ENCODE assay signal across 8 cellular contexts in genomic region chr14:68312884-68313725, GRCh38.
DNase-seq lines count a peak whose midpoint lies in the region; ATAC-seq and TF ChIP-seq lines count a peak whose summit lies in the region.

No MANE protein-coding gene starts in this region.

- no peaks in the 10 kb centered on the region for H3K36me3 ChIP-seq in Peyer's patch
- H3K36me3 ChIP-seq in Caco-2 (ENCODE audit: control insufficient read depth, insufficient read depth, low read length): 0 out of 2 replicates have a peak, but pooled peaks cover 2% of the 10 kb centered on the region

- peaks cover 0 to 10% (median 0%) of the 10 kb centered on the region in 4 donors for H3K4me1 ChIP-seq in Peyer's patch
- H3K4me1 ChIP-seq in Caco-2: peaks cover 8% of the 10 kb centered on the region; the same call in 1 of the 2 replicates

- H3K27me3 ChIP-seq in Peyer's patch (no peaks in the 10 kb centered on the region), Caco-2 (replicated peaks; ENCODE audit: control insufficient read depth, insufficient read depth, low read length) (no peaks in the 10 kb centered on the region)

- CTCF ChIA-PET in activated CD8-positive, alpha-beta T cell treated with anti-CD3 and anti-CD28 coated beads for 36 hours (lab: Charles Lee): interaction anchor here (1.0 to 1.4 kb wide), 4 partner anchors 27 to 502 kb away, joined by 3 read pairs; no protein-coding TSS in a partner anchor
- CTCF ChIA-PET in activated CD8-positive, alpha-beta T cell treated with anti-CD3 and anti-CD28 coated beads, Interleukin-2, amount 10 ng/mL, durations not matched to agents 7 days and 5 days (lab: Charles Lee): no interaction called here
- CTCF ChIA-PET in Caco-2 (lab: Charles Lee): no interaction called here

- H3K27ac Mint-ChIP-seq in activated CD8-positive, alpha-beta T cell treated with anti-CD3 and anti-CD28 coated beads for 36 hours: no peak overlapping the region
- H3K27ac Mint-ChIP-seq in activated CD8-positive, alpha-beta T cell treated with anti-CD3 and anti-CD28 coated beads, Interleukin-2, amount 10 ng/mL, durations not matched to agents 7 days and 5 days: no peak overlapping the region
- H3K27ac Mint-ChIP-seq in Caco-2 (ENCODE audit: unreplicated experiment): no peak overlapping the region

- no peak for TF ChIP-seq CTCF in activated CD8-positive, alpha-beta T cell treated with anti-CD3 and anti-CD28 coated beads for 36 hours (IDR thresholded peaks at IDR 0.05)
- TF ChIP-seq CTCF in Peyer's patch (IDR thresholded peaks at IDR 0.05): no peak
- TF ChIP-seq CTCF in Caco-2 (IDR thresholded peaks at IDR 0.05; ENCODE audit: insufficient read depth in 1 of 2, low read depth in 1 of 2, low read length in 1 of 2, severe bottlenecking in 1 of 2, unreplicated experiment in 1 of 2): no peak

- peak overlapping the region in 1 of 4 donors; percentile 59 for H3K27ac ChIP-seq in Peyer's patch

- H3K9me3 ChIP-seq in Peyer's patch (no peaks in the 10 kb centered on the region), Caco-2 (no peaks in the 10 kb centered on the region)

- POLR2A ChIA-PET in activated CD8-positive, alpha-beta T cell treated with anti-CD3 and anti-CD28 coated beads for 36 hours (lab: Charles Lee): interaction anchor here (1.3 kb wide), 1 partner anchor 26 kb away, joined by 3 read pairs; no protein-coding TSS in a partner anchor
- POLR2A ChIA-PET in activated CD8-positive, alpha-beta T cell treated with anti-CD3 and anti-CD28 coated beads, Interleukin-2, amount 10 ng/mL, durations not matched to agents 7 days and 5 days (lab: Charles Lee): interaction anchor here (0.6 kb wide), 1 partner anchor 250 kb away, joined by 3 read pairs; no protein-coding TSS in a partner anchor
- POLR2A ChIA-PET in Caco-2 (lab: Charles Lee): no interaction called here

- no peaks in the 10 kb centered on the region for H3K9me3 Mint-ChIP-seq in activated CD8-positive, alpha-beta T cell treated with anti-CD3 and anti-CD28 coated beads for 36 hours
- H3K9me3 Mint-ChIP-seq in activated CD8-positive, alpha-beta T cell treated with anti-CD3 and anti-CD28 coated beads, Interleukin-2, amount 10 ng/mL, durations not matched to agents 7 days and 5 days (ENCODE audit: insufficient read depth): no peaks in the 10 kb centered on the region
- no peaks in the 10 kb centered on the region for H3K9me3 Mint-ChIP-seq in Caco-2 (ENCODE audit: unreplicated experiment)

- H3K36me3 Mint-ChIP-seq in activated CD8-positive, alpha-beta T cell treated with anti-CD3 and anti-CD28 coated beads for 36 hours (ENCODE audit: low read depth): peaks cover 6% of the 10 kb centered on the region
- H3K36me3 Mint-ChIP-seq in activated CD8-positive, alpha-beta T cell treated with anti-CD3 and anti-CD28 coated beads, Interleukin-2, amount 10 ng/mL, durations not matched to agents 7 days and 5 days (ENCODE audit: low read depth): peaks cover 2% of the 10 kb centered on the region
- no peaks in the 10 kb centered on the region for H3K36me3 Mint-ChIP-seq in Caco-2 (ENCODE audit: insufficient read depth, unreplicated experiment)

- no peaks in the 10 kb centered on the region for H3K27me3 Mint-ChIP-seq in activated CD8-positive, alpha-beta T cell treated with anti-CD3 and anti-CD28 coated beads for 36 hours
- H3K27me3 Mint-ChIP-seq in activated CD8-positive, alpha-beta T cell treated with anti-CD3 and anti-CD28 coated beads, Interleukin-2, amount 10 ng/mL, durations not matched to agents 7 days and 5 days (ENCODE audit: low read depth): no peaks in the 10 kb centered on the region
- no peaks in the 10 kb centered on the region for H3K27me3 Mint-ChIP-seq in Caco-2 (ENCODE audit: insufficient read depth, unreplicated experiment)

- peak; percentile 86 for ATAC-seq in activated CD8-positive, alpha-beta T cell treated with anti-CD3 and anti-CD28 coated beads for 36 hours
- ATAC-seq in activated CD8-positive, alpha-beta T cell treated with anti-CD3 and anti-CD28 coated beads, Interleukin-2, amount 10 ng/mL, durations not matched to agents 7 days and 5 days: no peak
- ATAC-seq in HG02759 (IDR thresholded peaks at IDR 0.05; ENCODE audit: unreplicated experiment): peak; percentile 89

- BruUV-seq in Caco-2 (replicated peaks; lab: Mats Ljungman, UMichigan): no TSS peak

- no peak for TF ChIP-seq POLR2A in Peyer's patch (IDR thresholded peaks at IDR 0.05)

- intact Hi-C loops in activated CD8-positive, alpha-beta T cell treated with anti-CD3 and anti-CD28 coated beads for 36 hours (cut with micrococcal nuclease): no loop called here
- intact Hi-C loops in Caco-2 (cut with micrococcal nuclease; ENCODE audit: unreplicated experiment): no loop called here

- DNase-seq in activated CD8-positive, alpha-beta T cell treated with anti-CD3 and anti-CD28 coated beads for 36 hours: peak; percentile 48
- DNase-seq in activated CD8-positive, alpha-beta T cell treated with anti-CD3 and anti-CD28 coated beads, Interleukin-2, amount 10 ng/mL, durations not matched to agents 7 days and 5 days: no peak
- DNase-seq in Peyer's patch (peak in 2 of 3 donors; percentile 61 to 65), iPS-NIHi11 (ENCODE audit: low spot score) (no peak), 8988T (no peak), Caco-2 (no peak)
- peak; percentile 42 for DNase-seq in stimulated activated CD8-positive, alpha-beta memory T cell treated with anti-CD3 and anti-CD28 coated beads, Interleukin-4, amount 100 ng/mL, for 48 hours

- H3K4me1 Mint-ChIP-seq in activated CD8-positive, alpha-beta T cell treated with anti-CD3 and anti-CD28 coated beads for 36 hours (ENCODE audit: low read depth): peaks cover 23% of the 10 kb centered on the region
- peaks cover 3% of the 10 kb centered on the region for H3K4me1 Mint-ChIP-seq in activated CD8-positive, alpha-beta T cell treated with anti-CD3 and anti-CD28 coated beads, Interleukin-2, amount 10 ng/mL, durations not matched to agents 7 days and 5 days (ENCODE audit: low read depth)
- H3K4me1 Mint-ChIP-seq in Caco-2 (ENCODE audit: low read depth, unreplicated experiment): peaks cover 8% of the 10 kb centered on the region

- no peak overlapping the region for H3K4me3 Mint-ChIP-seq in activated CD8-positive, alpha-beta T cell treated with anti-CD3 and anti-CD28 coated beads for 36 hours
- H3K4me3 Mint-ChIP-seq in activated CD8-positive, alpha-beta T cell treated with anti-CD3 and anti-CD28 coated beads, Interleukin-2, amount 10 ng/mL, durations not matched to agents 7 days and 5 days: no peak overlapping the region
- no peak overlapping the region for H3K4me3 Mint-ChIP-seq in Caco-2 (ENCODE audit: unreplicated experiment)

- H3K4me3 ChIP-seq in Peyer's patch (no peak overlapping the region), Caco-2 (ENCODE audit: low read depth, low read length) (no peak overlapping the region)

Comparison
In these comparisons a context has a peak if more than half of its experiments do, and no peak if none do; other contexts are left out.
1. DNase-seq: peak in activated CD8-positive, alpha-beta T cell treated with anti-CD3 and anti-CD28 coated beads for 36 hours (single experiment), Peyer's patch (2 of 3) and stimulated activated CD8-positive, alpha-beta memory T cell treated with anti-CD3 and anti-CD28 coated beads, Interleukin-4, amount 100 ng/mL, for 48 hours (single experiment); none in activated CD8-positive, alpha-beta T cell treated with anti-CD3 and anti-CD28 coated beads, Interleukin-2, amount 10 ng/mL, durations not matched to agents 7 days and 5 days (single experiment), iPS-NIHi11 (single experiment), 8988T (single experiment) and Caco-2 (0 of 2).